ENCODE assay signal across 1 cellular context in genomic region chr4:85486425-85487101, GRCh38.
TF ChIP-seq lines count a peak whose summit lies in the region.

No MANE protein-coding gene starts in this region.

TF ChIP-seq in K562, 482 proteins besides CTCF, POLR2A, EP300 and RAD21 (continued from another document):
- TF ChIP-seq, protein P1, sequence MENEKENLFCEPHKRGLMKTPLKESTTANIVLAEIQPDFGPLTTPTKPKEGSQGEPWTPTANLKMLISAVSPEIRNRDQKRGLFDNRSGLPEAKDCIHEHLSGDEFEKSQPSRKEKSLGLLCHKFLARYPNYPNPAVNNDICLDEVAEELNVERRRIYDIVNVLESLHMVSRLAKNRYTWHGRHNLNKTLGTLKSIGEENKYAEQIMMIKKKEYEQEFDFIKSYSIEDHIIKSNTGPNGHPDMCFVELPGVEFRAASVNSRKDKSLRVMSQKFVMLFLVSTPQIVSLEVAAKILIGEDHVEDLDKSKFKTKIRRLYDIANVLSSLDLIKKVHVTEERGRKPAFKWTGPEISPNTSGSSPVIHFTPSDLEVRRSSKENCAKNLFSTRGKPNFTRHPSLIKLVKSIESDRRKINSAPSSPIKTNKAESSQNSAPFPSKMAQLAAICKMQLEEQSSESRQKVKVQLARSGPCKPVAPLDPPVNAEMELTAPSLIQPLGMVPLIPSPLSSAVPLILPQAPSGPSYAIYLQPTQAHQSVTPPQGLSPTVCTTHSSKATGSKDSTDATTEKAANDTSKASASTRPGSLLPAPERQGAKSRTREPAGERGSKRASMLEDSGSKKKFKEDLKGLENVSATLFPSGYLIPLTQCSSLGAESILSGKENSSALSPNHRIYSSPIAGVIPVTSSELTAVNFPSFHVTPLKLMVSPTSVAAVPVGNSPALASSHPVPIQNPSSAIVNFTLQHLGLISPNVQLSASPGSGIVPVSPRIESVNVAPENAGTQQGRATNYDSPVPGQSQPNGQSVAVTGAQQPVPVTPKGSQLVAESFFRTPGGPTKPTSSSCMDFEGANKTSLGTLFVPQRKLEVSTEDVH (IDR thresholded peaks at IDR 0.05; ENCODE audit: low read depth, partially characterized antibody): no peak
- TF ChIP-seq ZNF76 (CRISPR knock-in tag; IDR thresholded peaks at IDR 0.05; ENCODE audit: borderline replicate concordance): no peak
- no peak for TF ChIP-seq SREBF2 (CRISPR knock-in tag; IDR thresholded peaks at IDR 0.05)
- TF ChIP-seq ZBTB17 (CRISPR knock-in tag; IDR thresholded peaks at IDR 0.05): no peak
- no peak for TF ChIP-seq SMARCE1 (IDR thresholded peaks at IDR 0.05)
- no peak for TF ChIP-seq UBTF (IDR thresholded peaks at IDR 0.05; ENCODE audit: borderline replicate concordance in 1 of 2, low read depth in 2 of 2, low read length in 2 of 2)
- no peak for TF ChIP-seq FOXJ3 (CRISPR knock-in tag; IDR thresholded peaks at IDR 0.05)
- no peak for TF ChIP-seq TCF7L2 (IDR thresholded peaks at IDR 0.05; ENCODE audit: low read depth, low read length)
- no peak for TF ChIP-seq MYC (IDR thresholded peaks at IDR 0.05; ENCODE audit: low read depth, low read length)
- no peak for TF ChIP-seq MYC (CRISPR knock-in tag; IDR thresholded peaks at IDR 0.05; ENCODE audit: borderline replicate concordance, low read depth)
- TF ChIP-seq SIN3B (IDR thresholded peaks at IDR 0.05; ENCODE audit: low read depth): no peak
- no peak for TF ChIP-seq GABPB2 (CRISPR knock-in tag; conservative IDR thresholded peaks at IDR 0.05)
- no peak for TF ChIP-seq GTF2F1 (IDR thresholded peaks at IDR 0.05; ENCODE audit: low read depth, low read length)
- no peak for TF ChIP-seq THRB (CRISPR knock-in tag; conservative IDR thresholded peaks at IDR 0.05)
- no peak for TF ChIP-seq RBM17 (IDR thresholded peaks at IDR 0.05; ENCODE audit: borderline replicate concordance, low read depth, low read length)
- TF ChIP-seq MAFG (tag; conservative IDR thresholded peaks at IDR 0.05): no peak
- TF ChIP-seq ERF (CRISPR knock-in tag; IDR thresholded peaks at IDR 0.05): no peak
- TF ChIP-seq, protein P2, sequence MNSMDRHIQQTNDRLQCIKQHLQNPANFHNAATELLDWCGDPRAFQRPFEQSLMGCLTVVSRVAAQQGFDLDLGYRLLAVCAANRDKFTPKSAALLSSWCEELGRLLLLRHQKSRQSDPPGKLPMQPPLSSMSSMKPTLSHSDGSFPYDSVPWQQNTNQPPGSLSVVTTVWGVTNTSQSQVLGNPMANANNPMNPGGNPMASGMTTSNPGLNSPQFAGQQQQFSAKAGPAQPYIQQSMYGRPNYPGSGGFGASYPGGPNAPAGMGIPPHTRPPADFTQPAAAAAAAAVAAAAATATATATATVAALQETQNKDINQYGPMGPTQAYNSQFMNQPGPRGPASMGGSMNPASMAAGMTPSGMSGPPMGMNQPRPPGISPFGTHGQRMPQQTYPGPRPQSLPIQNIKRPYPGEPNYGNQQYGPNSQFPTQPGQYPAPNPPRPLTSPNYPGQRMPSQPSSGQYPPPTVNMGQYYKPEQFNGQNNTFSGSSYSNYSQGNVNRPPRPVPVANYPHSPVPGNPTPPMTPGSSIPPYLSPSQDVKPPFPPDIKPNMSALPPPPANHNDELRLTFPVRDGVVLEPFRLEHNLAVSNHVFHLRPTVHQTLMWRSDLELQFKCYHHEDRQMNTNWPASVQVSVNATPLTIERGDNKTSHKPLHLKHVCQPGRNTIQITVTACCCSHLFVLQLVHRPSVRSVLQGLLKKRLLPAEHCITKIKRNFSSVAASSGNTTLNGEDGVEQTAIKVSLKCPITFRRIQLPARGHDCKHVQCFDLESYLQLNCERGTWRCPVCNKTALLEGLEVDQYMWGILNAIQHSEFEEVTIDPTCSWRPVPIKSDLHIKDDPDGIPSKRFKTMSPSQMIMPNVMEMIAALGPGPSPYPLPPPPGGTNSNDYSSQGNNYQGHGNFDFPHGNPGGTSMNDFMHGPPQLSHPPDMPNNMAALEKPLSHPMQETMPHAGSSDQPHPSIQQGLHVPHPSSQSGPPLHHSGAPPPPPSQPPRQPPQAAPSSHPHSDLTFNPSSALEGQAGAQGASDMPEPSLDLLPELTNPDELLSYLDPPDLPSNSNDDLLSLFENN (IDR thresholded peaks at IDR 0.05; ENCODE audit: low read depth in 2 of 2, low read length in 2 of 2): no peak
TF ChIP-seq in K562: peak in this region for 0.
